15 cellular contexts compared by ENCODE assay signal in the genomic region with DNA sequence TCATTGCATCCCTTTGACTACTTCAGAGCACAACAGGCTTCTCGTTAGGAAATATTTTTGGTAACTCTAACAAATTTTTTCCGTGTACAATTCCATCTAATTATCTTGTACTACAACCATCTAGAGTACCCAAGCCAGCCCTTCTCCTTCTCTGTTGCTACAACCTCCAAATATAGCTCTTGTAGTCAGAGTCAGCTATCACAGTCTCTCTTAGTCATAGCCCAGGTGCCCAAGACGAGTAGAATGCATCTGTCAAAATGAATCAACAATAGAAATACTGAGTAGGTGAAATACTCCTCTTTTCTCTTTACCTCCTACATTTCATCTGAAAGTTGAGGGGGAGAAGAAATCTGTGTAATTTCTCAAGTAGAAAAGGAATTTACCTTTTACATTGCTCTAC.
A peak's percentile ranks its signal among the peaks of the same experiment; 100 is the strongest.
DNase-seq lines count a peak whose midpoint lies in the region; ATAC-seq lines count a peak whose summit lies in the region.
"Had no signal": no experiment of that assay in that cellular context is flagged by ENCODE, and none has a peak within 500 bp of the region (broad histone marks: within the 10 kb centered on the region; RNA-seq: fewer than 3 reads in every experiment).

No MANE protein-coding gene starts in this region.

- no peak overlapping the region for H4K5ac ChIP-seq in mesendoderm (ENCODE audit: low read length)

- H3K36me3 ChIP-seq in mesendoderm (ENCODE audit: control insufficient read depth, insufficient read depth, low read length) = no peaks in the 10 kb centered on the region
- H3K36me3 ChIP-seq: BLaER1 treated with 17β-estradiol and CSF1 and Interleukin-3, amounts not matched to agents 10 nM and 100 nM had no signal

- H3K4me2 ChIP-seq in mesendoderm (ENCODE audit: low read length) = no peak overlapping the region
- H3K4me2 ChIP-seq: BLaER1 treated with 17β-estradiol and CSF1 and Interleukin-3, amounts not matched to agents 10 nM and 100 nM had no signal

- no peak overlapping the region for H3K18ac ChIP-seq in mesendoderm (ENCODE audit: low read length)

- H3K23ac ChIP-seq in mesendoderm (ENCODE audit: low read length) = no peak overlapping the region

- DNase-seq in EH (ENCODE audit: low read depth) (peak; percentile 62), dermis blood vessel endothelial cell (peak; percentile 4), mesendoderm (peak; percentile 22), NCI-H69 (lab: John Stamatoyannopoulos, UW) (no peak), RPMI8226 (no peak), UCSD-AML1 (lab: John Stamatoyannopoulos, UW; ENCODE audit: unreplicated experiment) (no peak)
- no peak for DNase-seq in activated naive CD4-positive, alpha-beta T cell (lab: John Stamatoyannopoulos, UW)
- DNase-seq: activated CD8-positive, alpha-beta memory T cell treated with anti-CD3 and anti-CD28 coated beads, Interleukin-2, amount 50 U/mL, for 4 hours; effector memory CD4-positive, alpha-beta T cell; glutamatergic neuron; Karpas-422; SHP77 had no signal

- no peaks in the 10 kb centered on the region for H3K79me1 ChIP-seq in mesendoderm (ENCODE audit: low read length)

- no peaks in the 10 kb centered on the region for H3K79me2 ChIP-seq in mesendoderm (ENCODE audit: control insufficient read depth, insufficient read depth, low read length)
- H3K79me2 ChIP-seq: parathyroid adenoma had no signal

- H3K27ac ChIP-seq in mesendoderm (ENCODE audit: low read depth, low read length) = no peak overlapping the region
- H3K27ac ChIP-seq: BLaER1 treated with 17β-estradiol and CSF1 and Interleukin-3, amounts not matched to agents 10 nM and 100 nM; parathyroid adenoma had no signal

- H2BK5ac ChIP-seq in mesendoderm (ENCODE audit: low read length) = no peak overlapping the region

- H3K4me3 ChIP-seq in mesendoderm (ENCODE audit: low read length) = no peak overlapping the region
- H3K4me3 ChIP-seq: BLaER1 treated with 17β-estradiol and CSF1 and Interleukin-3, amounts not matched to agents 10 nM and 100 nM had no signal

- WGBS in mesendoderm (ENCODE audit: extremely low coverage, insufficient coverage, low lambda C conversion rate) = no CpG with 5 or more reads among the region's 3 CpGs

- no peak overlapping the region for H2BK120ac ChIP-seq in mesendoderm (ENCODE audit: low read depth, low read length)

- H4K8ac ChIP-seq in mesendoderm (ENCODE audit: low read depth, low read length) = no peak overlapping the region

- no peak overlapping the region for H2BK15ac ChIP-seq in mesendoderm (replicated peaks; ENCODE audit: low read depth)

- no peak overlapping the region for H2AK5ac ChIP-seq in mesendoderm (ENCODE audit: low read length)

- no peaks in the 10 kb centered on the region for H3K27me3 ChIP-seq in mesendoderm (ENCODE audit: insufficient read depth, low read length, poor library complexity)
- H3K27me3 ChIP-seq: BLaER1 treated with 17β-estradiol and CSF1 and Interleukin-3, amounts not matched to agents 10 nM and 100 nM had no signal

- H3K4ac ChIP-seq in mesendoderm (ENCODE audit: low read depth, low read length) = no peak overlapping the region

- no peaks in the 10 kb centered on the region for H3K4me1 ChIP-seq in mesendoderm (ENCODE audit: control insufficient read depth, low read depth, low read length)
- H3K4me1 ChIP-seq: BLaER1 treated with 17β-estradiol and CSF1 and Interleukin-3, amounts not matched to agents 10 nM and 100 nM; parathyroid adenoma had no signal

- H3K56ac ChIP-seq in mesendoderm (ENCODE audit: low read length) = no peak overlapping the region

- H3K9ac ChIP-seq in mesendoderm (ENCODE audit: low read length) = no peak overlapping the region
- H3K9ac ChIP-seq: BLaER1 treated with 17β-estradiol and CSF1 and Interleukin-3, amounts not matched to agents 10 nM and 100 nM; parathyroid adenoma had no signal

- peak; percentile 63 for ATAC-seq in HG03045 (IDR thresholded peaks at IDR 0.05; ENCODE audit: unreplicated experiment)

Comparison
In these comparisons a context has a peak if more than half of its experiments do, and no peak if none do; other contexts are left out.
1. DNase-seq: peak in EH (single experiment), dermis blood vessel endothelial cell (single experiment) and mesendoderm (single experiment); none in NCI-H69 (single experiment), RPMI8226 (single experiment), activated naive CD4-positive, alpha-beta T cell (0 of 4) and UCSD-AML1 (single experiment).